ENCODE assay signal across 8 cellular contexts in the genomic region with DNA sequence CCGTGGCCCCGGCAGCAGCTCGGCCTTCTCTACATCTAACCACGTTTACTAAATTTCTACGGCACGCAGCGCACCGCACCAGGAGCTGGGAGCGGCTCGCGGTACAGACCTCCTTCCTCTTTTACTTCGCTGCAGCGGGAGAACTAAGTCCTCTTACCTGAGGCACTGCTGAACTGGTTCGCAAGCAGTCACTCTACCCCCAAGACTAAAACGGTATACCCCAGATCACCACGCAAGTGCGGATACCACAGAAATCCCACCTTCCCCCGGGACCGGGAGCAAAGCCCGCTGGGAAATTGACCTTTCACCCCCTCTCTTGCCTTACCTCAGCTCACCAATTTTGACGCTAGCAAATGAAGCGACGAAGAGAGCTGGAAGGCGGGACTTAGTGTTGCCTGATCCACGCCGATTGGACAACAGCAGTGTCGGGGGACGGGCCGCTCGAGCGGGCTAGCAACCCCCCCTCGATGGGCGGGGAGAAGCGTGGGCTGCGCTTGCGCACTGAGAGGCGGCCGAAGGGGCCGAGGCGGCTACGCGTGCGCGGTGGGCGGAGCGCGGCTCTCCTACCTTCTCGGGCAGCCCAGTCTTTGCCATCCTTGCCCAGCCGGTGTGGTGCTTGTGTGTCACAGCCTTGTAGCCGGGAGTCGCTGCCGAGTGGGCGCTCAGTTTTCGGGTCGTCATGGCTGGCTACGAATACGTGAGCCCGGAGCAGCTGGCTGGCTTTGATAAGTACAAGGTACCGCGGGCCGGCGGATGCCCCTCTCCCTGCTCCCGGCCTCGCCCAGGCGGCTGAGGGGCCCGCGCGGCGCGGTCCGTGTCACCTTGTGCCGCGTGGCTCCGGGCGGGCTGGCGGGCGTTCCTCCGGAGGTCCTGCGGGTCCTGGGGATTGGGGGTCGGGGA. TPM values are rescaled to one million over a fixed set of nuclear protein-coding genes. Genes with fewer than 3 reads are reported as not detected.
DNase-seq lines count a peak whose midpoint lies in the region; ATAC-seq and TF ChIP-seq lines count a peak whose summit lies in the region.

Gene SELENOI, plus strand, starts transcription at position 590 of the 900 bp plus-strand sequence. Its CDS starts 90 bp downstream, at position 680.

- ATAC-seq in GM21576 (IDR thresholded peaks at IDR 0.05; ENCODE audit: unreplicated experiment) (peak; percentile 94), PC-3 (peak; percentile 93), mucosa of descending colon (peak; percentile 97)

- H3K27me3 ChIP-seq in PC-3 (ENCODE audit: low read length), result no peaks in the 10 kb centered on the region

- intact Hi-C loops in PC-3 (cut with micrococcal nuclease), result loop anchor here (2.0 kb wide), 1 partner anchor 123 kb away; no protein-coding TSS in a partner anchor
- intact Hi-C loops in mucosa of descending colon (cut with DNase I, micrococcal nuclease), result no loop called here

- peak; percentile 97 for DNase-seq in DMS114 treated with DMSO at 0.1 percent for 48 hours (lab: John Stamatoyannopoulos, UW; ENCODE audit: unreplicated experiment)
- DNase-seq in PC-3, result peak; percentile 99
- peak; percentile 100 for DNase-seq in activated T-cell treated with anti-CD3 and anti-CD28 coated beads for 48 hours (ENCODE audit: low read depth)
- DNase-seq in epithelial cell of prostate (ENCODE audit: low read depth, low spot score), result peak; percentile 93
- DNase-seq in mucosa of descending colon, result peak; percentile 99 to 100 (median 99)
- DNase-seq in stimulated activated CD8-positive, alpha-beta memory T cell treated with anti-CD3 and anti-CD28 coated beads, Interleukin-4, amount 100 ng/mL, for 24 hours (ENCODE audit: low read depth), result peak; percentile 98

- H2AFZ ChIP-seq in PC-3 (ENCODE audit: low read length), result peak within 1 kb of the TSS; percentile 86

- peak within 1 kb of the TSS; percentile 97 for H3K9ac ChIP-seq in PC-3 (ENCODE audit: low read length)

- H3K36me3 ChIP-seq in PC-3 (ENCODE audit: low read depth, low read length), result no peaks in the 10 kb centered on the region
- H3K36me3 ChIP-seq in mucosa of descending colon (ENCODE audit: low read depth), result no peaks in the 10 kb centered on the region

- H3K9me3 ChIP-seq in PC-3 (ENCODE audit: low read length), result no peaks in the 10 kb centered on the region
- no peaks in the 10 kb centered on the region for H3K9me3 ChIP-seq in mucosa of descending colon

- H3K4me2 ChIP-seq in PC-3 (ENCODE audit: low read length), result peak within 1 kb of the TSS; percentile 98

- TF ChIP-seq RAD21 in Ishikawa (IDR thresholded peaks at IDR 0.05; ENCODE audit: low read depth), result peak; percentile 14; the same call in 1 of the 2 replicates

- H4K20me1 ChIP-seq in PC-3 (ENCODE audit: low read length), result peaks cover 13% of the 10 kb centered on the region

- peak within 1 kb of the TSS; percentile 82 for H3K27ac ChIP-seq in PC-3 (ENCODE audit: low read length)
- H3K27ac ChIP-seq in epithelial cell of prostate, result peak within 1 kb of the TSS; percentile 92

- peaks cover 67% of the 10 kb centered on the region for H3K79me2 ChIP-seq in PC-3 (ENCODE audit: low read length)

- CTCF ChIA-PET in PC-3 (lab: Charles Lee), result interaction anchor here (0.6 to 1.6 kb wide), 2 partner anchors 15 to 52 kb away, joined by 6 read pairs; no protein-coding TSS in a partner anchor

- TF ChIP-seq CTCF in PC-3 (conservative IDR thresholded peaks at IDR 0.05; ENCODE audit: low read depth, low read length) (no peak), mucosa of descending colon (IDR thresholded peaks at IDR 0.05) (no peak)

- H3K4me3 ChIP-seq in PC-3 (ENCODE audit: low read length), result peak within 1 kb of the TSS; percentile 91
- peak within 1 kb of the TSS; percentile 71 for H3K4me3 ChIP-seq in mucosa of descending colon

- H3K4me1 ChIP-seq in PC-3 (ENCODE audit: insufficient read depth, low read length), result peaks cover 44% of the 10 kb centered on the region
- peaks cover 28% of the 10 kb centered on the region for H3K4me1 ChIP-seq in mucosa of descending colon (ENCODE audit: low read depth)

- TF ChIP-seq EP300 in Ishikawa (IDR thresholded peaks at IDR 0.05; ENCODE audit: borderline replicate concordance), result no peak

- POLR2A ChIA-PET in PC-3 (lab: Charles Lee; ENCODE audit: unreplicated experiment), result interaction anchor here (0.6 to 1.0 kb wide), 3 partner anchors 10 to 294 kb away, joined by 3 to 12 read pairs (median 3); no protein-coding TSS in a partner anchor

- no TSS peak for BruUV-seq in PC-3 (replicated peaks; lab: Mats Ljungman, UMichigan)

- no peaks in the 10 kb centered on the region for H3K9me2 ChIP-seq in PC-3 (replicated peaks; ENCODE audit: low read length)

- no peaks in the 10 kb centered on the region for H3F3A ChIP-seq in PC-3 (ENCODE audit: low read length, unreplicated experiment)

TF ChIP-seq in Ishikawa, 13 proteins besides CTCF, POLR2A, EP300 and RAD21:
- TF ChIP-seq TCF12 (IDR thresholded peaks at IDR 0.05; ENCODE audit: low read depth), result peak; percentile 29; the same call in 1 of the 2 replicates
- peak; percentile 87 for TF ChIP-seq CREB1 (IDR thresholded peaks at IDR 0.05; ENCODE audit: low read depth)
- TF ChIP-seq MAX (IDR thresholded peaks at IDR 0.05), result peak; percentile 18; the same call in 1 of the 2 replicates
- TF ChIP-seq CEBPB (IDR thresholded peaks at IDR 0.05), result no peak
- peak; percentile 82 for TF ChIP-seq TAF1 (IDR thresholded peaks at IDR 0.05; ENCODE audit: low read depth)
- peak; percentile 51; the same call in 1 of the 2 replicates for TF ChIP-seq EGR1 (IDR thresholded peaks at IDR 0.05)

RNA-seq across cellular contexts. Expression of gene SELENOI, which starts in this region (rescaled TPM):
- total RNA-seq in PC-3 (2014; rRNA removed) (22.0 and 22.3 TPM in 2 replicates), mucosa of descending colon (10 to 100 TPM; 27.4 to 42.6 (median 28.0) TPM)

Comparison
In these comparisons a context has a peak if more than half of its experiments do, and no peak if none do; other contexts are left out.
1. Peak in every context shown above with its lines: DNase-seq, ATAC-seq, H3K4me3 ChIP-seq and H3K27ac ChIP-seq.